Comparison of ENCODE assay signal across 8 cellular contexts in the genomic region with DNA sequence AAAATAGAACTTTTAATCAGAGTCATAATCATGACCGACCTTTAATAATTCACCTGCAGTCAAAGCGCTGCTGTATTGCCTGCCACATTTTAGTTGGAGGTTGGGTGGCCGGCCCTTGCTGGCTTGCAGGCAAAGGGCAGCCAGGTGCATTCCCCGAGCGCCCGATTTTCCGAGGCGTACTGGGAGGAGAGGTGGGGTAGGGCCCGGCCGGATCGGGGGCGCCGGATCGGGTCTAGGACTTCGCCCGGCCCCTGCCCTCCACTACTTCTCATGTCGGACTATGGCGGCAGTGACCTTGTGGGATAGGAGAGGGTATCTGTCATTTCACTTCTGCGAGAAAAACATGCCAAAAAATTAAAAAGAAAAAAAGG. TPM values are rescaled to one million over a fixed set of nuclear protein-coding genes. Genes with fewer than 3 reads are reported as not detected.
DNase-seq lines count a peak whose midpoint lies in the region; ATAC-seq, FAIRE-seq and TF ChIP-seq lines count a peak whose summit lies in the region.

No MANE protein-coding gene starts in this region.

- H3K9me3 ChIP-seq in Panc1 (ENCODE audit: control insufficient read depth, insufficient read depth, low read depth, low read length) (no peaks in the 10 kb centered on the region), body of pancreas (no peaks in the 10 kb centered on the region), left lung (no peaks in the 10 kb centered on the region)

- CTCF ChIA-PET in Panc1 (lab: Charles Lee) = no interaction called here

- in situ Hi-C loops in Panc1 (cut with HindIII; ENCODE audit: low pct_unique_long_range_greater_than_20kb, low sequenced_read_pairs) = no loop called here

- FAIRE-seq in HTR-8/SVneo (lab: Jason Lieb, UNC) = no peak

- ATAC-seq in GM18873 (IDR thresholded peaks at IDR 0.05; ENCODE audit: low FRiP score, unreplicated experiment) (peak; percentile 31), HG02885 (IDR thresholded peaks at IDR 0.05; ENCODE audit: poor library complexity, unreplicated experiment) (peak; percentile 39), Panc1 (peak; percentile 64), body of pancreas (peak; percentile 45), left lung (peak; percentile 66)
- peak; percentile 30 for ATAC-seq in stimulated activated naive CD8-positive, alpha-beta T cell treated with anti-CD3 and anti-CD28 coated beads, Interleukin-15, Interleukin-2, amounts not matched to agents 100 U/mL and 50 U/mL, for 24 hours

- TF ChIP-seq POLR2A in body of pancreas (IDR thresholded peaks at IDR 0.05) = no peak

- no TSS peak for BruUV-seq in Panc1 (replicated peaks; lab: Mats Ljungman, UMichigan)

- intact Hi-C loops in Panc1 (cut with micrococcal nuclease; ENCODE audit: unreplicated experiment) (no loop called here), body of pancreas (cut with DNase I) (no loop called here), left lung (cut with DNase I) (no loop called here)

- WGBS in body of pancreas, 2 donors = 0 to 4% methylated on average over 11 to 14 of the region's 19 CpGs

- no peaks in the 10 kb centered on the region for H3K27me3 ChIP-seq in Panc1 (ENCODE audit: control insufficient read depth, insufficient read depth, low read length)
- no peaks in the 10 kb centered on the region for H3K27me3 ChIP-seq in body of pancreas
- H3K27me3 ChIP-seq in left lung = peaks cover 0 to 2% of the 10 kb centered on the region in 2 donors

- H3K27ac ChIP-seq in Panc1 (ENCODE audit: low read length) (no peak overlapping the region), body of pancreas (peak overlapping the region in 3 of 4 donors; percentile 76 to 88 (median 82)), left lung (peak overlapping the region; percentile 8 to 94)

- POLR2A ChIA-PET in Panc1 (lab: Charles Lee) = no interaction called here

- no peak for TF ChIP-seq CTCF in Panc1 (IDR thresholded peaks at IDR 0.05)
- TF ChIP-seq CTCF in body of pancreas (IDR thresholded peaks at IDR 0.05) = no peak
- TF ChIP-seq CTCF in left lung (IDR thresholded peaks at IDR 0.05) = no peak

- DNase-seq in Panc1 (ENCODE audit: low read depth, low spot score) = no peak
- DNase-seq in body of pancreas = peak; percentile 7 to 38 (median 28)
- DNase-seq in left lung = peak in 1 of 2 donors; percentile 78
- DNase-seq in stimulated activated naive CD8-positive, alpha-beta T cell treated with anti-CD3 and anti-CD28 coated beads, Interleukin-15, Interleukin-2, amounts not matched to agents 100 U/mL and 50 U/mL, for 24 hours = peak; percentile 35
- no peak for DNase-seq in HTR-8/SVneo (ENCODE audit: insufficient read length, low spot score)
- no peak for DNase-seq in stimulated activated naive CD4-positive, alpha-beta T cell treated with Interleukin-2 at 50 U/mL for 16 hours (lab: John Stamatoyannopoulos, UW)

- H3K4me1 ChIP-seq in Panc1 (ENCODE audit: control insufficient read depth, insufficient read depth, low read length) (no peaks in the 10 kb centered on the region), body of pancreas (no peaks in the 10 kb centered on the region), left lung (no peaks in the 10 kb centered on the region)

- H3K4me3 ChIP-seq in Panc1 (ENCODE audit: low read depth in 2 of 2, low read length in 2 of 2) (peak overlapping the region; percentile 48 to 52), body of pancreas (peak overlapping the region in 1 of 2 donors; percentile 10), left lung (peak overlapping the region; percentile 51 to 55)

- H3K36me3 ChIP-seq in Panc1 (ENCODE audit: control insufficient read depth, insufficient read depth, low read length) = no peaks in the 10 kb centered on the region
- H3K36me3 ChIP-seq in body of pancreas (replicated peaks in 1 of 2; ENCODE audit: insufficient read depth in 1 of 2, low read depth in 2 of 2) = no peaks in the 10 kb centered on the region
- H3K36me3 ChIP-seq in left lung = no peaks in the 10 kb centered on the region

RNA-seq across cellular contexts. Expression of gene RS1, which starts 2.5 kb away (rescaled TPM):
- not detected for total RNA-seq in Panc1 (2021; ENCODE audit: unreplicated experiment)
- not detected for polyA plus RNA-seq in Panc1 (2012; ENCODE audit: insufficient read length)
- total RNA-seq in body of pancreas = not detected
- total RNA-seq in left lung = 1 to 10 TPM; 3.8 to 5.2 TPM

RNA-seq across cellular contexts. Expression of gene PPEF1, which starts 33.0 kb away (rescaled TPM):
- total RNA-seq in Panc1 (2021; ENCODE audit: unreplicated experiment) = not detected
- polyA plus RNA-seq in Panc1 (2012; ENCODE audit: insufficient read length) = 0.28 TPM
- total RNA-seq in body of pancreas = under 1 TPM in 1 of 2 donors, not detected in 1; 0.78 TPM
- total RNA-seq in left lung = under 1 TPM; 0.42 to 0.50 TPM

Comparison
In these comparisons a context has a peak if more than half of its experiments do, and no peak if none do; other contexts are left out.
1. DNase-seq: peak in body of pancreas (4 of 4) and stimulated activated naive CD8-positive, alpha-beta T cell treated with anti-CD3 and anti-CD28 coated beads, Interleukin-15, Interleukin-2, amounts not matched to agents 100 U/mL and 50 U/mL, for 24 hours (single experiment); none in Panc1 (single experiment), HTR-8/SVneo (single experiment) and stimulated activated naive CD4-positive, alpha-beta T cell treated with Interleukin-2 at 50 U/mL for 16 hours (single experiment).
2. Peak in every context shown above with its lines, with median percentiles within 50 percentile points of each other: ATAC-seq.